Comparison of ENCODE assay signal across 5 cellular contexts in the genomic region with DNA sequence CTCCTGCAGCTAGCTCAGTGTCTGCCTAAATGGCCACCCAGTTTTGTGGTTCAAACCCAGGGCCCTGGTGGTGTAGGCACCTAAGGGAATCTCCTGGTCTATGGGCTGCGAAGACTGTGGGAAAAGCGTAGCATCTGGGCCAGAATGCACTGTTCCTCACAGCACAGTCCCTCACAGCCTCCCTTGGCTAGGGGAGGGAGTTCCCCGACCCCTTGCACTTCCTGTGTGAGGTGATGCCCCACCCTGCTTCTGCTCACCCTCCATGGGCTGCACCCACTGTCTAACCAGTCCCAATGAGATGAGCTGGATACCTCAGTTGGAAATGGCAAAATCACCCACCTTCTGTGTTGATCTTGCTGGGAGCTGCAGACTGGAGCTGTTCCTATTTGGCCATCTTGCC. TPM values are rescaled to one million over a fixed set of nuclear protein-coding genes. Genes with fewer than 3 reads are reported as not detected.
A peak's percentile ranks its signal among the peaks of the same experiment; 100 is the strongest.
DNase-seq lines count a peak whose midpoint lies in the region; ATAC-seq and TF ChIP-seq lines count a peak whose summit lies in the region.
"Not testable (repeated sequence)": the region's sequence is repeated elsewhere in the genome, so short reads cannot be mapped to it uniquely, and the experiment has no call there.

No MANE protein-coding gene starts in this region.

- H3K27ac ChIP-seq in endodermal cell (ENCODE audit: low read depth, low read length) = not testable (repeated sequence)

- H3K4me1 ChIP-seq in endodermal cell (ENCODE audit: control insufficient read depth, insufficient read depth, low read length) = not testable (repeated sequence)

- not testable (repeated sequence) for H3K36me3 Mint-ChIP-seq in T-helper 17 cell (ENCODE audit: low read depth); central memory CD8-positive, alpha-beta T cell (ENCODE audit: insufficient read depth); endodermal cell (ENCODE audit: low read depth); nephron progenitor cell (ENCODE audit: low read depth)
- peaks cover 20% of the 10 kb centered on the region for H3K36me3 Mint-ChIP-seq in natural killer cell

- peak overlapping the region; percentile 31 for H3K4me3 Mint-ChIP-seq in T-helper 17 cell
- peak overlapping the region; percentile 23 for H3K4me3 Mint-ChIP-seq in central memory CD8-positive, alpha-beta T cell
- H3K4me3 Mint-ChIP-seq in endodermal cell, nephron progenitor cell: not testable (repeated sequence)
- H3K4me3 Mint-ChIP-seq in natural killer cell = peak overlapping the region; percentile 72

- H3K36me3 ChIP-seq in endodermal cell (ENCODE audit: control insufficient read depth, insufficient read depth, low read length) = not testable (repeated sequence)

- H3K9ac ChIP-seq in endodermal cell (ENCODE audit: extremely low read depth, low read length, poor library complexity, severe bottlenecking) = not testable (repeated sequence)

- not testable (repeated sequence) for DNase-seq in T-helper 17 cell; central memory CD8-positive, alpha-beta T cell (ENCODE audit: low spot score in 2 of 2); endodermal cell; natural killer cell; nephron progenitor cell

- H3K4me1 Mint-ChIP-seq in T-helper 17 cell; central memory CD8-positive, alpha-beta T cell; endodermal cell; nephron progenitor cell: not testable (repeated sequence)
- H3K4me1 Mint-ChIP-seq in natural killer cell = peaks cover 12 to 27% of the 10 kb centered on the region in 2 donors

- H3K9me3 ChIP-seq in T-helper 17 cell (ENCODE audit: control insufficient read depth, low read length, poor library complexity, severe bottlenecking) = not testable (repeated sequence)
- peaks cover 42% of the 10 kb centered on the region for H3K9me3 ChIP-seq in endodermal cell (ENCODE audit: control insufficient read depth, low read length)

- not testable (repeated sequence) for H3K27me3 Mint-ChIP-seq in T-helper 17 cell; endodermal cell (ENCODE audit: insufficient read depth); natural killer cell (ENCODE audit: low read depth in 2 of 2); nephron progenitor cell (ENCODE audit: low read depth, poor library complexity)
- peaks cover 32% of the 10 kb centered on the region for H3K27me3 Mint-ChIP-seq in central memory CD8-positive, alpha-beta T cell

- H3K9me3 Mint-ChIP-seq in central memory CD8-positive, alpha-beta T cell; natural killer cell: not testable (repeated sequence)
- H3K9me3 Mint-ChIP-seq in endodermal cell = peaks cover 47% of the 10 kb centered on the region
- H3K9me3 Mint-ChIP-seq in nephron progenitor cell = peaks cover 61% of the 10 kb centered on the region

- not testable (repeated sequence) for TF ChIP-seq CTCF in endodermal cell (conservative IDR thresholded peaks at IDR 0.05); natural killer cell (IDR thresholded peaks at IDR 0.05); nephron progenitor cell (IDR thresholded peaks at IDR 0.05)

- intact Hi-C loops in natural killer cell (cut with micrococcal nuclease) = not testable (repeated sequence)

- not testable (repeated sequence) for H3K27ac Mint-ChIP-seq in T-helper 17 cell, endodermal cell
- H3K27ac Mint-ChIP-seq in central memory CD8-positive, alpha-beta T cell (ENCODE audit: low read depth) = peak overlapping the region; percentile 17
- H3K27ac Mint-ChIP-seq in natural killer cell (peak overlapping the region in 1 of 2 donors; percentile 77), nephron progenitor cell (peak overlapping the region; percentile 48)

- peak overlapping the region; percentile 17 for H3K4me3 ChIP-seq in endodermal cell (ENCODE audit: low read length)

- not testable (repeated sequence) for ATAC-seq in T-helper 17 cell; central memory CD8-positive, alpha-beta T cell (replicated peaks; ENCODE audit: extremely low read depth, poor library complexity, severe bottlenecking)
- ATAC-seq in natural killer cell = peak in 2 of 3 donors; percentile 51 to 55

- H3K27me3 ChIP-seq in endodermal cell (ENCODE audit: control insufficient read depth, insufficient read depth, low read length, poor library complexity, severe bottlenecking) = not testable (repeated sequence)

- WGBS in endodermal cell (ENCODE audit: insufficient coverage in 1 of 2, insufficient read length in 1 of 2), 2 experiments = 80 to 88% methylated on average over 2 to 3 of the region's 3 CpGs

RNA-seq across cellular contexts. Expression of gene CERS6, which starts 43.0 kb away (rescaled TPM):
- total RNA-seq in T-helper 17 cell = 1 to 10 TPM; 8.2 to 8.4 TPM
- total RNA-seq in endodermal cell = 10 to 100 TPM; 41.3 to 52.0 TPM
- 31.7 TPM for polyA plus RNA-seq in endodermal cell (2013, experiment 1 of 2)
- polyA plus RNA-seq in endodermal cell (2013, experiment 2 of 2) = 31.6 TPM
- total RNA-seq in natural killer cell = 10 to 100 TPM in 2 of 3 donors, 1 to 10 TPM in 1; 9.1 to 13.5 (median 11.8) TPM
